ENCODE assay signal across 1 cellular context in the genomic region with DNA sequence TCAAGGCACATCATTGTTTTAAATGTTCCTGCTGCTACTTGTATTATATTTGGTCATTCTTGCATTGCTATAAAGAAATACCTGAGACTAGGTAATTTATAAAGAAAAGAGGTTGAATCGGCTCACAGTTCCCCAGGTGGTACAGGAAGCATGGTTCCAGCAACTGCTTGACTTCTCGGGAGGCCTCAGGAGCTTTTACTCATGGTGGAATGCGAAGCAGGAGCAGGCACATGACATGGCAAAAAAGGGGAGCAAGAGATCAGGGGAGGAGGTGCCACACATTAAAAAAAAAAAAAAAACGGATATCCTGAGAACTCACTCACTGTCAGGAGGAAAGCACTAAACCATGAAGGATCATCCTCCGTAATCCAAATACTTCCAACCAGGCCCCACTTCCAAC.
TF ChIP-seq lines count a peak whose summit lies in the region.

No MANE protein-coding gene starts in this region.

TF ChIP-seq in WTC11, 78 proteins besides CTCF, POLR2A, EP300 and RAD21:
- TF ChIP-seq EMX1 (CRISPR knock-in tag; IDR thresholded peaks at IDR 0.05): no peak
- TF ChIP-seq, protein P1, sequence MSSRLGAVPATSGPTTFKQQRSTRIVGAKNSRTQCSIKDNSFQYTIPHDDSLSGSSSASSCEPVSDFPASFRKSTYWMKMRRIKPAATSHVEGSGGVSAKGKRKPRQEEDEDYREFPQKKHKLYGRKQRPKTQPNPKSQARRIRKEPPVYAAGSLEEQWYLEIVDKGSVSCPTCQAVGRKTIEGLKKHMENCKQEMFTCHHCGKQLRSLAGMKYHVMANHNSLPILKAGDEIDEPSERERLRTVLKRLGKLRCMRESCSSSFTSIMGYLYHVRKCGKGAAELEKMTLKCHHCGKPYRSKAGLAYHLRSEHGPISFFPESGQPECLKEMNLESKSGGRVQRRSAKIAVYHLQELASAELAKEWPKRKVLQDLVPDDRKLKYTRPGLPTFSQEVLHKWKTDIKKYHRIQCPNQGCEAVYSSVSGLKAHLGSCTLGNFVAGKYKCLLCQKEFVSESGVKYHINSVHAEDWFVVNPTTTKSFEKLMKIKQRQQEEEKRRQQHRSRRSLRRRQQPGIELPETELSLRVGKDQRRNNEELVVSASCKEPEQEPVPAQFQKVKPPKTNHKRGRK (CRISPR knock-in tag; IDR thresholded peaks at IDR 0.05; ENCODE audit: borderline replicate concordance): no peak
- TF ChIP-seq ZNF416 (CRISPR knock-in tag; IDR thresholded peaks at IDR 0.05): no peak
- TF ChIP-seq FOXP1 (CRISPR knock-in tag; IDR thresholded peaks at IDR 0.05; ENCODE audit: borderline replicate concordance): no peak
- TF ChIP-seq, protein P2, sequence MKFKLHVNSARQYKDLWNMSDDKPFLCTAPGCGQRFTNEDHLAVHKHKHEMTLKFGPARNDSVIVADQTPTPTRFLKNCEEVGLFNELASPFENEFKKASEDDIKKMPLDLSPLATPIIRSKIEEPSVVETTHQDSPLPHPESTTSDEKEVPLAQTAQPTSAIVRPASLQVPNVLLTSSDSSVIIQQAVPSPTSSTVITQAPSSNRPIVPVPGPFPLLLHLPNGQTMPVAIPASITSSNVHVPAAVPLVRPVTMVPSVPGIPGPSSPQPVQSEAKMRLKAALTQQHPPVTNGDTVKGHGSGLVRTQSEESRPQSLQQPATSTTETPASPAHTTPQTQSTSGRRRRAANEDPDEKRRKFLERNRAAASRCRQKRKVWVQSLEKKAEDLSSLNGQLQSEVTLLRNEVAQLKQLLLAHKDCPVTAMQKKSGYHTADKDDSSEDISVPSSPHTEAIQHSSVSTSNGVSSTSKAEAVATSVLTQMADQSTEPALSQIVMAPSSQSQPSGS (CRISPR knock-in tag; IDR thresholded peaks at IDR 0.05; ENCODE audit: borderline replicate concordance, low read depth): no peak
- TF ChIP-seq, protein P3, sequence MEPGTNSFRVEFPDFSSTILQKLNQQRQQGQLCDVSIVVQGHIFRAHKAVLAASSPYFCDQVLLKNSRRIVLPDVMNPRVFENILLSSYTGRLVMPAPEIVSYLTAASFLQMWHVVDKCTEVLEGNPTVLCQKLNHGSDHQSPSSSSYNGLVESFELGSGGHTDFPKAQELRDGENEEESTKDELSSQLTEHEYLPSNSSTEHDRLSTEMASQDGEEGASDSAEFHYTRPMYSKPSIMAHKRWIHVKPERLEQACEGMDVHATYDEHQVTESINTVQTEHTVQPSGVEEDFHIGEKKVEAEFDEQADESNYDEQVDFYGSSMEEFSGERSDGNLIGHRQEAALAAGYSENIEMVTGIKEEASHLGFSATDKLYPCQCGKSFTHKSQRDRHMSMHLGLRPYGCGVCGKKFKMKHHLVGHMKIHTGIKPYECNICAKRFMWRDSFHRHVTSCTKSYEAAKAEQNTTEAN (CRISPR knock-in tag; IDR thresholded peaks at IDR 0.05): no peak
- no peak for TF ChIP-seq ZNF317 (CRISPR knock-in tag; IDR thresholded peaks at IDR 0.05; ENCODE audit: borderline replicate concordance, low read depth)
- no peak for TF ChIP-seq ZNF138 (CRISPR knock-in tag; conservative IDR thresholded peaks at IDR 0.05)
- TF ChIP-seq FOXJ3 (CRISPR knock-in tag; IDR thresholded peaks at IDR 0.05; ENCODE audit: borderline replicate concordance): no peak
- TF ChIP-seq, protein P4, sequence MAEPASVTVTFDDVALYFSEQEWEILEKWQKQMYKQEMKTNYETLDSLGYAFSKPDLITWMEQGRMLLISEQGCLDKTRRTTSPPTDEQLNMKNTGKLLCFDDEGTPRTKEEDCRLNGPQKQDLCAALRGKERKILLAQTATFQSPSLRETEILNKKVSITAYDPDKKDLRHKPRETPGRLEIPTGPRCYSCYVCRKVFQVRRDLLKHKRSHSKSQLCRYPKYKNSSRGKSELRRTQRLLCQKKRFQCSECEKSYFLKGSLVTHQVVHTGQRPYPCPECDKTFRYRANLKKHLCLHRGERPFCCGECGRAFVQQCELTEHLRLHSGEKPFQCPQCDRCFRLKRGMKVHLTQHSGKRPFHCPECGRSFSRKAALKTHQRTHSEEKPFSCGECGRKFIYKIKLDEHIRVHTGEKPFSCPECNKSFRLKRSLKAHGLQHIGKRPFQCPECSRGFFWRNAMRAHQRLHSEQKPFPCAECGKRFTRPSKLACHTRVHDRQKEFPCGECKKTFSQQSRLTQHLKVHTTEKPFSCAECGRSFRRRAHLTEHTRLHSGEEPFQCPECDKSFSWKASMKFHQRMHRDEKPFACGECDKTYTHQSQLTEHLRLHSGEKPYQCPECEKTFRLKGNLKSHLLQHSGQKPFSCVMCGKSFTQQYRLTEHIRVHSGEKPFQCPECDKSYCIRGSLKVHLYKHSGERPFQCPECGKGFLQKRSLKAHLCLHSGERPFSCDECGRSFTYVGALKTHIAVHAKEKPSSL (CRISPR knock-in tag; conservative IDR thresholded peaks at IDR 0.05): no peak
- no peak for TF ChIP-seq GABPB1 (CRISPR knock-in tag; IDR thresholded peaks at IDR 0.05)
- TF ChIP-seq, protein P5, sequence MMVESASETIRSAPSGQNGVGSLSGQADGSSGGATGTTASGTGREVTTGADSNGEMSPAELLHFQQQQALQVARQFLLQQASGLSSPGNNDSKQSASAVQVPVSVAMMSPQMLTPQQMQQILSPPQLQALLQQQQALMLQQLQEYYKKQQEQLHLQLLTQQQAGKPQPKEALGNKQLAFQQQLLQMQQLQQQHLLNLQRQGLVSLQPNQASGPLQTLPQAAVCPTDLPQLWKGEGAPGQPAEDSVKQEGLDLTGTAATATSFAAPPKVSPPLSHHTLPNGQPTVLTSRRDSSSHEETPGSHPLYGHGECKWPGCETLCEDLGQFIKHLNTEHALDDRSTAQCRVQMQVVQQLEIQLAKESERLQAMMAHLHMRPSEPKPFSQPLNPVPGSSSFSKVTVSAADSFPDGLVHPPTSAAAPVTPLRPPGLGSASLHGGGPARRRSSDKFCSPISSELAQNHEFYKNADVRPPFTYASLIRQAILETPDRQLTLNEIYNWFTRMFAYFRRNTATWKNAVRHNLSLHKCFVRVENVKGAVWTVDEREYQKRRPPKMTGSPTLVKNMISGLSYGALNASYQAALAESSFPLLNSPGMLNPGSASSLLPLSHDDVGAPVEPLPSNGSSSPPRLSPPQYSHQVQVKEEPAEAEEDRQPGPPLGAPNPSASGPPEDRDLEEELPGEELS (CRISPR knock-in tag; IDR thresholded peaks at IDR 0.05): no peak
- no peak for TF ChIP-seq IRF2 (CRISPR knock-in tag; IDR thresholded peaks at IDR 0.05; ENCODE audit: borderline replicate concordance, low read depth)
- TF ChIP-seq, protein P6, sequence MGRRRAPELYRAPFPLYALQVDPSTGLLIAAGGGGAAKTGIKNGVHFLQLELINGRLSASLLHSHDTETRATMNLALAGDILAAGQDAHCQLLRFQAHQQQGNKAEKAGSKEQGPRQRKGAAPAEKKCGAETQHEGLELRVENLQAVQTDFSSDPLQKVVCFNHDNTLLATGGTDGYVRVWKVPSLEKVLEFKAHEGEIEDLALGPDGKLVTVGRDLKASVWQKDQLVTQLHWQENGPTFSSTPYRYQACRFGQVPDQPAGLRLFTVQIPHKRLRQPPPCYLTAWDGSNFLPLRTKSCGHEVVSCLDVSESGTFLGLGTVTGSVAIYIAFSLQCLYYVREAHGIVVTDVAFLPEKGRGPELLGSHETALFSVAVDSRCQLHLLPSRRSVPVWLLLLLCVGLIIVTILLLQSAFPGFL (CRISPR knock-in tag; IDR thresholded peaks at IDR 0.05; ENCODE audit: borderline replicate concordance): no peak
